Comparison of ENCODE assay signal across 18 cellular contexts in genomic region chr11:13336246-13336873, GRCh38. TPM values are rescaled to one million over a fixed set of nuclear protein-coding genes. Genes with fewer than 3 reads are reported as not detected.
DNase-seq lines count a peak whose midpoint lies in the region; ATAC-seq, FAIRE-seq and TF ChIP-seq lines count a peak whose summit lies in the region.
"Had no signal": no experiment of that assay in that cellular context is flagged by ENCODE, and none has a peak within 500 bp of the region (broad histone marks: within the 10 kb centered on the region; RNA-seq: fewer than 3 reads in every experiment).

No MANE protein-coding gene starts in this region.

- no peaks in the 10 kb centered on the region for H3K36me3 Mint-ChIP-seq in CD4-positive, alpha-beta T cell (ENCODE audit: low read depth)

- TF ChIP-seq RAD21 in SK-N-SH (IDR thresholded peaks at IDR 0.05; ENCODE audit: low read length): no peak

- H3K9ac ChIP-seq in SK-N-SH: no peak overlapping the region
- H3K9ac ChIP-seq in smooth muscle cell (ENCODE audit: low read depth): no peak overlapping the region

- DNase-seq in SK-N-SH (no peak), RCC 7860 (ENCODE audit: low spot score) (peak; percentile 28), left ventricle myocardium superior (no peak), smooth muscle cell (lab: John Stamatoyannopoulos, UW; ENCODE audit: unreplicated experiment) (no peak), AG08395 (ENCODE audit: low spot score) (no peak), NCI-H82 treated with DMSO at 0.1 percent for 48 hours (lab: John Stamatoyannopoulos, UW; ENCODE audit: unreplicated experiment) (no peak)
- DNase-seq in CD4-positive, alpha-beta T cell: no peak
- DNase-seq: activated CD8-positive, alpha-beta T cell treated with anti-CD3 and anti-CD28 coated beads for 36 hours; amniotic stem cell; colonic mucosa; erythroblast; GDM1; left colon; naive thymus-derived CD4-positive, alpha-beta T cell; NCI-H2171; stimulated activated CD8-positive, alpha-beta memory T cell treated with anti-CD3 and anti-CD28 coated beads, Interleukin-4, amount 100 ng/mL, for 48 hours had no signal

- H3K9me2 ChIP-seq in SK-N-SH: no peaks in the 10 kb centered on the region

- H3K4me3 ChIP-seq in SK-N-SH (ENCODE audit: low read depth in 2 of 2, low read length in 1 of 2) (no peak overlapping the region), smooth muscle cell (no peak overlapping the region)
- H3K4me3 ChIP-seq: colonic mucosa, thyroid gland had no signal

- H4K20me1 ChIP-seq in SK-N-SH (ENCODE audit: insufficient read depth) (no peaks in the 10 kb centered on the region), smooth muscle cell (ENCODE audit: low read depth) (no peaks in the 10 kb centered on the region)

- WGBS in SK-N-SH (ENCODE audit: low lambda C conversion rate): 64% methylated on average over 9 of the region's 9 CpGs
- 66% methylated on average over 9 of the region's 9 CpGs for WGBS in smooth muscle cell (ENCODE audit: low lambda C conversion rate)

- no peak overlapping the region for H3K4me3 Mint-ChIP-seq in CD4-positive, alpha-beta T cell
- H3K4me3 Mint-ChIP-seq: activated CD8-positive, alpha-beta T cell treated with anti-CD3 and anti-CD28 coated beads for 36 hours; naive thymus-derived CD4-positive, alpha-beta T cell had no signal

- peaks cover 87% of the 10 kb centered on the region for H3K4me1 Mint-ChIP-seq in CD4-positive, alpha-beta T cell (ENCODE audit: low read depth)

- peak overlapping the region; percentile 16 to 92 for H3K27ac ChIP-seq in SK-N-SH (ENCODE audit: low read depth in 2 of 2, low read length in 1 of 2)
- H3K27ac ChIP-seq in smooth muscle cell (ENCODE audit: low read depth): peak overlapping the region; percentile 56
- no peak overlapping the region for H3K27ac ChIP-seq in CD4-positive, alpha-beta T cell (ENCODE audit: low read depth, low read length)
- H3K27ac ChIP-seq: colonic mucosa had no signal

- H3K9me3 ChIP-seq in SK-N-SH (no peaks in the 10 kb centered on the region), smooth muscle cell (replicated peaks; ENCODE audit: low read depth) (no peaks in the 10 kb centered on the region)
- H3K9me3 ChIP-seq in CD4-positive, alpha-beta T cell (ENCODE audit: control insufficient read depth, low read length): no peaks in the 10 kb centered on the region
- H3K9me3 ChIP-seq: colonic mucosa, thyroid gland had no signal

- H3K4me2 ChIP-seq in SK-N-SH (peak overlapping the region; percentile 31; the same call in 1 of the 2 replicates), smooth muscle cell (no peak overlapping the region)

- H3K36me3 ChIP-seq in SK-N-SH (replicated peaks in 1 of 2; ENCODE audit: control insufficient read depth in 1 of 2, insufficient read depth in 2 of 2, low read length in 1 of 2) (no peaks in the 10 kb centered on the region), smooth muscle cell (ENCODE audit: low read depth) (no peaks in the 10 kb centered on the region)
- H3K36me3 ChIP-seq: colonic mucosa, thyroid gland had no signal

- no peak overlapping the region for H3K27ac Mint-ChIP-seq in CD4-positive, alpha-beta T cell
- H3K27ac Mint-ChIP-seq: activated CD8-positive, alpha-beta T cell treated with anti-CD3 and anti-CD28 coated beads for 36 hours had no signal

- H3K4me1 ChIP-seq in SK-N-SH (ENCODE audit: control insufficient read depth in 1 of 2, insufficient read depth in 2 of 2, low read depth in 1 of 2, low read length in 1 of 2) (peaks cover 16 to 37% of the 10 kb centered on the region in 2 experiments), smooth muscle cell (ENCODE audit: low read depth) (no peaks in the 10 kb centered on the region)

- intact Hi-C loops in left ventricle myocardium superior (cut with micrococcal nuclease): loop anchor here (10.0 kb wide), 1 partner anchor 62 kb away; the partner anchor contains the start of gene BMAL1
- intact Hi-C loops in CD4-positive, alpha-beta T cell (cut with DNase I, micrococcal nuclease): loop anchor here in 1 of 2 experiments (2.0 to 5.0 kb wide), 2 partner anchors 86 to 99 kb away; no protein-coding TSS in a partner anchor

- ATAC-seq in SK-N-SH treated with all-trans-retinoic acid at 6 μM for 48 hours (no peak), left ventricle myocardium superior (peak; percentile 59)
- no peak for ATAC-seq in CD4-positive, alpha-beta T cell (ENCODE audit: poor library complexity)
- ATAC-seq: activated CD8-positive, alpha-beta T cell treated with anti-CD3 and anti-CD28 coated beads for 36 hours; left colon; naive thymus-derived CD4-positive, alpha-beta T cell had no signal

- POLR2A ChIA-PET in SK-N-SH (lab: Yijun Ruan, JAX): no interaction called here
- POLR2A ChIA-PET in CD4-positive, alpha-beta T cell (lab: Charles Lee): interaction anchor here (1.2 kb wide), 1 partner anchor 58 kb away, joined by 3 read pairs; no protein-coding TSS in a partner anchor

- no peaks in the 10 kb centered on the region for H3K27me3 Mint-ChIP-seq in CD4-positive, alpha-beta T cell
- H3K27me3 Mint-ChIP-seq: activated CD8-positive, alpha-beta T cell treated with anti-CD3 and anti-CD28 coated beads for 36 hours; naive thymus-derived CD4-positive, alpha-beta T cell had no signal

- no peak overlapping the region for H2AFZ ChIP-seq in SK-N-SH (ENCODE audit: low read depth)
- no peak overlapping the region for H2AFZ ChIP-seq in smooth muscle cell (ENCODE audit: low read depth)

- TF ChIP-seq CTCF in SK-N-SH (IDR thresholded peaks at IDR 0.05): no peak
- TF ChIP-seq CTCF in smooth muscle cell (IDR thresholded peaks at IDR 0.05; ENCODE audit: borderline replicate concordance, insufficient read depth, poor library complexity, severe bottlenecking): no peak
- no peak for TF ChIP-seq CTCF in CD4-positive, alpha-beta T cell (IDR thresholded peaks at IDR 0.05)

- TF ChIP-seq EP300 in SK-N-SH (IDR thresholded peaks at IDR 0.05; ENCODE audit: borderline replicate concordance in 1 of 2, low read depth in 1 of 2, low read length in 1 of 2): no peak

- no peak for FAIRE-seq in RCC 7860 (lab: Jason Lieb, UNC)

- CTCF ChIA-PET in SK-N-SH (lab: Yijun Ruan, JAX): interaction anchor here (0.9 to 10.7 kb wide), 29 partner anchors 9 to 372 kb away, joined by 3 to 177 read pairs (median 11); no protein-coding TSS in a partner anchor
- CTCF ChIA-PET in CD4-positive, alpha-beta T cell (lab: Charles Lee): interaction anchor here (1.1 to 3.5 kb wide), 7 partner anchors 39 to 153 kb away, joined by 4 to 26 read pairs (median 6); no protein-coding TSS in a partner anchor

- H3K79me2 ChIP-seq in SK-N-SH (ENCODE audit: insufficient read depth) (peaks cover 24% of the 10 kb centered on the region; the same call in 1 of the 2 replicates), smooth muscle cell (ENCODE audit: low read depth) (no peaks in the 10 kb centered on the region)

- H3K27me3 ChIP-seq in SK-N-SH (ENCODE audit: insufficient read depth): no peaks in the 10 kb centered on the region
- H3K27me3 ChIP-seq in smooth muscle cell (ENCODE audit: low read depth): no peaks in the 10 kb centered on the region
- H3K27me3 ChIP-seq in CD4-positive, alpha-beta T cell (ENCODE audit: control insufficient read depth, insufficient read depth, low read length): no peaks in the 10 kb centered on the region
- H3K27me3 ChIP-seq: colonic mucosa, thyroid gland had no signal

- no peaks in the 10 kb centered on the region for H3K9me3 Mint-ChIP-seq in CD4-positive, alpha-beta T cell
- H3K9me3 Mint-ChIP-seq: activated CD8-positive, alpha-beta T cell treated with anti-CD3 and anti-CD28 coated beads for 36 hours; naive thymus-derived CD4-positive, alpha-beta T cell had no signal

- peaks cover 23% of the 10 kb centered on the region for H3F3A ChIP-seq in SK-N-SH (replicated peaks; ENCODE audit: insufficient read depth)
- peaks cover 8% of the 10 kb centered on the region for H3F3A ChIP-seq in smooth muscle cell (ENCODE audit: low read depth)

TF ChIP-seq in SK-N-SH, 30 proteins besides CTCF, POLR2A, EP300 and RAD21 (continues in another document):
- TF ChIP-seq TEAD4 (IDR thresholded peaks at IDR 0.05; ENCODE audit: borderline replicate concordance, insufficient read depth): no peak

TF ChIP-seq in SK-N-SH treated with all-trans-retinoic acid at 6 μM for 48 hours, 23 proteins besides CTCF, POLR2A, EP300 and RAD21:
- TF ChIP-seq PPARA (CRISPR knock-in tag; IDR thresholded peaks at IDR 0.05; ENCODE audit: borderline replicate concordance): no peak

RNA-seq across cellular contexts. Expression of gene BMAL1, which starts 58.8 kb away (rescaled TPM):
- 6.5 and 8.2 TPM in 2 replicates for polyA plus RNA-seq in SK-N-SH (2012; rRNA removed)
- 7.0 and 7.3 TPM in 2 replicates for polyA plus RNA-seq in SK-N-SH (2012; cell fraction: cytosol; rRNA removed)
- polyA plus RNA-seq in SK-N-SH (2012; cell fraction: nucleus; rRNA removed): 12.0 and 14.1 TPM in 2 replicates
- total RNA-seq in left ventricle myocardium superior: 4.6 TPM
- total RNA-seq in smooth muscle cell: 24.5 and 27.2 TPM in 2 replicates
- 9.9 and 21.2 TPM in 2 replicates for polyA plus RNA-seq in smooth muscle cell
- total RNA-seq in CD4-positive, alpha-beta T cell: 10 to 100 TPM; 71.3 to 73.3 TPM
